In genomic region chr15:45134046-45134445, GRCh38 we compare ENCODE assay signal across 23 cellular contexts. TPM values are rescaled to one million over a fixed set of nuclear protein-coding genes. Genes with fewer than 3 reads are reported as not detected.
"Had no signal": no experiment of that assay in that cellular context is flagged by ENCODE, and none has a peak within 500 bp of the region (broad histone marks: within the 10 kb centered on the region; RNA-seq: fewer than 3 reads in every experiment).

No MANE protein-coding gene starts in this region.

- DNase-seq: activated CD4-positive, alpha-beta T cell treated with anti-CD3 and anti-CD28 coated beads, Interleukin-2, amount 50 U/mL, for 48 hours; activated CD8-positive, alpha-beta memory T cell treated with anti-CD3 and anti-CD28 coated beads, Interleukin-2, amount 50 U/mL, for 48 hours; activated effector memory CD4-positive, alpha-beta T cell treated with anti-CD3 and anti-CD28 coated beads, Interleukin-2, amount 50 U/mL, for 16 hours; activated naive CD4-positive, alpha-beta T cell treated with anti-CD3 and anti-CD28 coated beads, Interleukin-2, amount 10 ng/mL, durations not matched to agents 7 days and 5 days; activated T-cell treated with anti-CD3 and anti-CD28 coated beads, Interleukin-2, amount 50 U/mL, for 72 hours; amygdala; foreskin keratinocyte; left colon; stimulated activated CD4-positive, alpha-beta T cell treated with anti-CD3 and anti-CD28 coated beads, Interleukin-1b, Interleukin-23, amount 100 ng/mL, for 48 hours; trophoblast cell had no signal

- H3K4me1 ChIP-seq: parathyroid adenoma had no signal

- H3K27ac ChIP-seq: foreskin keratinocyte, parathyroid adenoma, right lobe of liver, vagina had no signal

- H3K27me3 ChIP-seq: foreskin keratinocyte had no signal

- H3K9me3 Mint-ChIP-seq: activated naive CD4-positive, alpha-beta T cell treated with anti-CD3 and anti-CD28 coated beads, Interleukin-2, amount 10 ng/mL, durations not matched to agents 7 days and 5 days; activated T-cell treated with anti-CD3 and anti-CD28 coated beads, Interleukin-2, amount 50 U/mL, for 72 hours; nephron had no signal

- H3K9ac ChIP-seq: parathyroid adenoma had no signal

- H3K27ac Mint-ChIP-seq: activated T-cell treated with anti-CD3 and anti-CD28 coated beads, Interleukin-2, amount 50 U/mL, for 72 hours; nephron had no signal

- H3K36me3 Mint-ChIP-seq: activated naive CD4-positive, alpha-beta T cell treated with anti-CD3 and anti-CD28 coated beads, Interleukin-2, amount 10 ng/mL, durations not matched to agents 7 days and 5 days had no signal

- H3K36me3 ChIP-seq: right lobe of liver, vagina had no signal

- H3K9me3 ChIP-seq: right lobe of liver, vagina had no signal

- FAIRE-seq: endometrium, TTC549 had no signal

- H3K79me2 ChIP-seq: parathyroid adenoma had no signal

- H3K4me3 ChIP-seq: right lobe of liver, skin epidermis, vagina had no signal

- ATAC-seq: activated T-cell treated with anti-CD3 and anti-CD28 coated beads, Interleukin-2, amount 50 U/mL, for 72 hours; foreskin keratinocyte had no signal

- H3K4me1 Mint-ChIP-seq: nephron had no signal

RNA-seq across cellular contexts. Expression of gene DUOX1, which starts 4.3 kb away (rescaled TPM):
- total RNA-seq: chondrocyte, glomerular endothelial cell, temporal lobe had no signal

RNA-seq across cellular contexts. Expression of gene DUOXA1, which starts 4.4 kb away (rescaled TPM):
- total RNA-seq: activated CD8-positive, alpha-beta memory T cell treated with anti-CD3 and anti-CD28 coated beads for 36 hours; glomerular endothelial cell; right lobe of liver had no signal

RNA-seq across cellular contexts. Expression of gene DUOXA2, which starts 19.9 kb away (rescaled TPM):
- total RNA-seq: activated CD8-positive, alpha-beta memory T cell treated with anti-CD3 and anti-CD28 coated beads for 36 hours; activated T-cell treated with anti-CD3 and anti-CD28 coated beads, Interleukin-2, amount 50 U/mL, for 72 hours; chondrocyte; foreskin keratinocyte; glomerular endothelial cell; lower leg skin; temporal lobe had no signal
- polyA plus RNA-seq: foreskin keratinocyte, keratinocyte had no signal

RNA-seq across cellular contexts. Expression of gene DUOX2, which starts 20.1 kb away (rescaled TPM):
- total RNA-seq: chondrocyte, glomerular endothelial cell, temporal lobe had no signal
